ENCODE assay signal across 1 cellular context in the genomic region with DNA sequence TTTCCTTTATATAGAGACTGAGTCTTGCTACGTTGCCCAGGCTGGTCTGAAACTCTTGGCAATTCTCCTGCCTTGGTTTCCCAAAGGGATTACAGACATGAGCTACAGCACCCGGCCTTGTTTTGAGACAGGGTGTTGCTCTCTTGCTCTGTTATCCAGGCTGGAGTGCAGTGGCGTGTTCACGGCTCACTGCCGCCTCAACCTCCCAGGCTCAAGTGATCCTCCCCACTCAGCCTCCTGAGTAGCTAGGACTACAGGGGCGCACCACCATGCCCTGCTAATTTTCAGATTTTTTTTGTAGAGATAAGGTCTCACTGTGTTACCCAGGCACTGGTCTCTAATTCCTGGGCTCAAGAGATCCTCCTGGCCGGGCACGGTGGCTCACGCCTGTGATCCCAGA.
TF ChIP-seq lines count a peak whose summit lies in the region.

No MANE protein-coding gene starts in this region.

TF ChIP-seq in HCT116, 20 proteins besides CTCF, POLR2A, EP300 and RAD21:
- TF ChIP-seq SRF (IDR thresholded peaks at IDR 0.05; ENCODE audit: low read depth) (no peak), FOSL1 (IDR thresholded peaks at IDR 0.05; ENCODE audit: low read depth) (no peak), POLR2AphosphoS5 (IDR thresholded peaks at IDR 0.05; ENCODE audit: low read depth, low read length) (no peak), ZFX (IDR thresholded peaks at IDR 0.05) (no peak), SP1 (IDR thresholded peaks at IDR 0.05; ENCODE audit: low read depth) (no peak), CBX3 (IDR thresholded peaks at IDR 0.05; ENCODE audit: low read depth) (no peak), TCF7L2 (IDR thresholded peaks at IDR 0.05; ENCODE audit: borderline replicate concordance, extremely low read depth, insufficient read depth, insufficient read length) (no peak), ZNF274 (IDR thresholded peaks at IDR 0.05; ENCODE audit: low read depth, low read length) (no peak), CEBPB (IDR thresholded peaks at IDR 0.05; ENCODE audit: low read depth) (no peak), JUND (IDR thresholded peaks at IDR 0.05) (no peak), ELF1 (IDR thresholded peaks at IDR 0.05; ENCODE audit: borderline replicate concordance, low read depth) (no peak)
- TF ChIP-seq, protein P1, sequence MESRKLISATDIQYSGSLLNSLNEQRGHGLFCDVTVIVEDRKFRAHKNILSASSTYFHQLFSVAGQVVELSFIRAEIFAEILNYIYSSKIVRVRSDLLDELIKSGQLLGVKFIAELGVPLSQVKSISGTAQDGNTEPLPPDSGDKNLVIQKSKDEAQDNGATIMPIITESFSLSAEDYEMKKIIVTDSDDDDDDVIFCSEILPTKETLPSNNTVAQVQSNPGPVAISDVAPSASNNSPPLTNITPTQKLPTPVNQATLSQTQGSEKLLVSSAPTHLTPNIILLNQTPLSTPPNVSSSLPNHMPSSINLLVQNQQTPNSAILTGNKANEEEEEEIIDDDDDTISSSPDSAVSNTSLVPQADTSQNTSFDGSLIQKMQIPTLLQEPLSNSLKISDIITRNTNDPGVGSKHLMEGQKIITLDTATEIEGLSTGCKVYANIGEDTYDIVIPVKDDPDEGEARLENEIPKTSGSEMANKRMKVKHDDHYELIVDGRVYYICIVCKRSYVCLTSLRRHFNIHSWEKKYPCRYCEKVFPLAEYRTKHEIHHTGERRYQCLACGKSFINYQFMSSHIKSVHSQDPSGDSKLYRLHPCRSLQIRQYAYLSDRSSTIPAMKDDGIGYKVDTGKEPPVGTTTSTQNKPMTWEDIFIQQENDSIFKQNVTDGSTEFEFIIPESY (IDR thresholded peaks at IDR 0.05; ENCODE audit: extremely low read depth, insufficient replicate concordance, low read length), result no peak
TF ChIP-seq in HCT116: peak in this region for 0.
